Comparison of ENCODE assay signal across 1 cellular context in genomic region chr17:7556627-7557026, GRCh38.
TF ChIP-seq lines count a peak whose summit lies in the region.

No MANE protein-coding gene starts in this region.

TF ChIP-seq in WTC11, 78 proteins besides CTCF, POLR2A, EP300 and RAD21 (continued from another document):
- TF ChIP-seq ELF4 (CRISPR knock-in tag; IDR thresholded peaks at IDR 0.05; ENCODE audit: low read depth) = no peak
